ENCODE assay signal across 7 cellular contexts in genomic region chr4:110198472-110199419, GRCh38. TPM values are rescaled to one million over a fixed set of nuclear protein-coding genes. Genes with fewer than 3 reads are reported as not detected.
DNase-seq lines count a peak whose midpoint lies in the region; ATAC-seq and TF ChIP-seq lines count a peak whose summit lies in the region.

A gene with protein sequence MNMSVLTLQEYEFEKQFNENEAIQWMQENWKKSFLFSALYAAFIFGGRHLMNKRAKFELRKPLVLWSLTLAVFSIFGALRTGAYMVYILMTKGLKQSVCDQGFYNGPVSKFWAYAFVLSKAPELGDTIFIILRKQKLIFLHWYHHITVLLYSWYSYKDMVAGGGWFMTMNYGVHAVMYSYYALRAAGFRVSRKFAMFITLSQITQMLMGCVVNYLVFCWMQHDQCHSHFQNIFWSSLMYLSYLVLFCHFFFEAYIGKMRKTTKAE (minus strand): TSS chr4:110198615. CDS start chr4:110198335, 280 bp downstream.

- H3K27me3 ChIP-seq in HL-60 (ENCODE audit: insufficient read depth, poor library complexity, severe bottlenecking) (peaks cover 33% of the 10 kb centered on the region), OCI-LY1 (ENCODE audit: insufficient read depth, low read length) (no peaks in the 10 kb centered on the region)

- peak within 1 kb of the TSS; percentile 79 for H3K9ac ChIP-seq in OCI-LY1 (ENCODE audit: low read length)

- no peaks in the 10 kb centered on the region; the same call in 1 of the 2 replicates for H3F3A ChIP-seq in OCI-LY1 (ENCODE audit: insufficient read depth, low read length)

- peaks cover 9% of the 10 kb centered on the region for H3K36me3 Mint-ChIP-seq in activated T-helper 2 cell treated with anti-CD3 and anti-CD28 coated beads, Interferon-gamma antibody, Interleukin-2, Interleukin-4, amounts not matched to agents 10 μg/mL and 5 μg/mL and 100 μg/mL, durations not matched to agents 14 hours and 24 hours and 36 hours (ENCODE audit: low read depth)
- H3K36me3 Mint-ChIP-seq in naive thymus-derived CD8-positive, alpha-beta T cell: peaks cover 0 to 5% (median 0%) of the 10 kb centered on the region in 3 donors

- H3K27me3 Mint-ChIP-seq in activated T-helper 2 cell treated with anti-CD3 and anti-CD28 coated beads, Interferon-gamma antibody, Interleukin-2, Interleukin-4, amounts not matched to agents 10 μg/mL and 5 μg/mL and 100 μg/mL, durations not matched to agents 14 hours and 24 hours and 36 hours (ENCODE audit: low read depth): peaks cover 1% of the 10 kb centered on the region
- no peaks in the 10 kb centered on the region for H3K27me3 Mint-ChIP-seq in naive thymus-derived CD8-positive, alpha-beta T cell

- H3K4me3 Mint-ChIP-seq in activated T-helper 2 cell treated with anti-CD3 and anti-CD28 coated beads, Interferon-gamma antibody, Interleukin-2, Interleukin-4, amounts not matched to agents 10 μg/mL and 5 μg/mL and 100 μg/mL, durations not matched to agents 14 hours and 24 hours and 36 hours (ENCODE audit: low read depth): peak within 1 kb of the TSS; percentile 97
- H3K4me3 Mint-ChIP-seq in naive thymus-derived CD8-positive, alpha-beta T cell: peak within 1 kb of the TSS; percentile 95 to 99 (median 97)

- H3K9me3 Mint-ChIP-seq in activated T-helper 2 cell treated with anti-CD3 and anti-CD28 coated beads, Interferon-gamma antibody, Interleukin-2, Interleukin-4, amounts not matched to agents 10 μg/mL and 5 μg/mL and 100 μg/mL, durations not matched to agents 14 hours and 24 hours and 36 hours: no peaks in the 10 kb centered on the region
- no peaks in the 10 kb centered on the region for H3K9me3 Mint-ChIP-seq in naive thymus-derived CD8-positive, alpha-beta T cell

- H3K27ac Mint-ChIP-seq in activated T-helper 2 cell treated with anti-CD3 and anti-CD28 coated beads, Interferon-gamma antibody, Interleukin-2, Interleukin-4, amounts not matched to agents 10 μg/mL and 5 μg/mL and 100 μg/mL, durations not matched to agents 14 hours and 24 hours and 36 hours: peak within 1 kb of the TSS; percentile 96
- H3K27ac Mint-ChIP-seq in naive thymus-derived CD8-positive, alpha-beta T cell: peak within 1 kb of the TSS; percentile 77 to 95 (median 91)

- peak within 1 kb of the TSS; percentile 64 for H3K4me3 ChIP-seq in GM12864 (ENCODE audit: low read depth, low read length)
- H3K4me3 ChIP-seq in HL-60 (replicated peaks; ENCODE audit: insufficient read depth, low read length): peak within 1 kb of the TSS; percentile 75
- H3K4me3 ChIP-seq in OCI-LY1 (ENCODE audit: low read depth, low read length, poor library complexity, severe bottlenecking): peak within 1 kb of the TSS; percentile 83

- no peaks in the 10 kb centered on the region for H4K20me1 ChIP-seq in OCI-LY1 (ENCODE audit: insufficient read depth, low read length)

- POLR2A ChIA-PET in naive thymus-derived CD8-positive, alpha-beta T cell (lab: Charles Lee): interaction anchor here (0.6 to 1.4 kb wide), 5 partner anchors 35 to 165 kb away, joined by 3 to 10 read pairs (median 3); no protein-coding TSS in a partner anchor

- peak in 1 of 2 donors; percentile 8 for ATAC-seq in naive thymus-derived CD8-positive, alpha-beta T cell

- no peak within 1 kb of the TSS for H3K27ac ChIP-seq in HL-60 (replicated peaks)
- peak within 1 kb of the TSS; percentile 95 for H3K27ac ChIP-seq in OCI-LY1 (ENCODE audit: low read depth, low read length, poor library complexity, severe bottlenecking)
- H3K27ac ChIP-seq in temporal lobe (ENCODE audit: low read depth, low read length): peak within 1 kb of the TSS; percentile 78

- peaks cover 9% of the 10 kb centered on the region; the same call in 1 of the 2 replicates for H3K79me2 ChIP-seq in OCI-LY1 (ENCODE audit: insufficient read depth, low read length)

- H3K9me3 ChIP-seq in OCI-LY1 (ENCODE audit: low read length): no peaks in the 10 kb centered on the region

- 0 out of 2 replicates have a peak, but pooled peaks cover 4% of the 10 kb centered on the region for H3K36me3 ChIP-seq in OCI-LY1 (ENCODE audit: insufficient read depth, low read length)

- intact Hi-C loops in activated T-helper 2 cell treated with anti-CD3 and anti-CD28 coated beads, Interferon-gamma antibody, Interleukin-2, Interleukin-4, amounts not matched to agents 10 μg/mL and 5 μg/mL and 100 μg/mL, durations not matched to agents 14 hours and 24 hours and 36 hours (cut with micrococcal nuclease): loop anchor here (1.0 to 10.0 kb wide), 5 partner anchors 89 to 634 kb away; partner anchors contain the start of gene MCUB

- H3K4me1 ChIP-seq in OCI-LY1 (ENCODE audit: insufficient read depth, low read length, severe bottlenecking): peaks cover 70% of the 10 kb centered on the region

- peaks cover 16% of the 10 kb centered on the region for H3K4me1 Mint-ChIP-seq in activated T-helper 2 cell treated with anti-CD3 and anti-CD28 coated beads, Interferon-gamma antibody, Interleukin-2, Interleukin-4, amounts not matched to agents 10 μg/mL and 5 μg/mL and 100 μg/mL, durations not matched to agents 14 hours and 24 hours and 36 hours (ENCODE audit: low read depth)
- peaks cover 16 to 40% (median 23%) of the 10 kb centered on the region in 4 donors for H3K4me1 Mint-ChIP-seq in naive thymus-derived CD8-positive, alpha-beta T cell

- no peak for DNase-seq in GM12864 (ENCODE audit: low read depth)
- DNase-seq in HL-60 (ENCODE audit: low read depth in 1 of 2, low spot score in 1 of 2): no peak
- DNase-seq in activated T-helper 2 cell treated with anti-CD3 and anti-CD28 coated beads, Interferon-gamma antibody, Interleukin-2, Interleukin-4, amounts not matched to agents 10 μg/mL and 5 μg/mL and 100 μg/mL, durations not matched to agents 14 hours and 24 hours and 36 hours (ENCODE audit: low spot score): peak; percentile 23
- DNase-seq in fibroblast of the conjunctiva (ENCODE audit: low read depth): peak; percentile 71
- peak in 5 of 10 donors; percentile 19 to 29 (median 28) for DNase-seq in naive thymus-derived CD8-positive, alpha-beta T cell

- TF ChIP-seq CTCF in GM12864 (IDR thresholded peaks at IDR 0.05; ENCODE audit: low read depth, low read length, missing control alignments) (no peak), HL-60 (IDR thresholded peaks at IDR 0.05; ENCODE audit: insufficient read depth, low read length) (no peak), OCI-LY1 (IDR thresholded peaks at IDR 0.05; ENCODE audit: low read length) (no peak)

- peak within 1 kb of the TSS; percentile 95 for H3K4me2 ChIP-seq in OCI-LY1 (ENCODE audit: low read length)

- no peaks in the 10 kb centered on the region for H3K9me2 ChIP-seq in OCI-LY1 (ENCODE audit: low read depth, low read length)

- H2AFZ ChIP-seq in OCI-LY1 (ENCODE audit: low read length): no peak within 1 kb of the TSS

RNA-seq across cellular contexts. Expression of the gene that starts here (rescaled TPM):
- total RNA-seq in activated T-helper 2 cell treated with anti-CD3 and anti-CD28 coated beads, Interferon-gamma antibody, Interleukin-2, Interleukin-4, amounts not matched to agents 10 μg/mL and 5 μg/mL and 100 μg/mL, durations not matched to agents 14 hours and 24 hours and 36 hours: 15.0 and 17.4 TPM in 2 replicates
- 1 to 10 TPM in 1 of 2 experiments, under 1 TPM in 1; 0.57 to 2.1 TPM for total RNA-seq in naive thymus-derived CD8-positive, alpha-beta T cell
- polyA plus RNA-seq in naive thymus-derived CD8-positive, alpha-beta T cell: 1 to 10 TPM in 1 of 3 donors, under 1 TPM in 2; 0.11 to 3.0 (median 0.13) TPM
- 38.1 TPM for total RNA-seq in temporal lobe

Comparison
In these comparisons a context has a peak if more than half of its experiments do, and no peak if none do; other contexts are left out.
1. DNase-seq: peak in activated T-helper 2 cell treated with anti-CD3 and anti-CD28 coated beads, Interferon-gamma antibody, Interleukin-2, Interleukin-4, amounts not matched to agents 10 μg/mL and 5 μg/mL and 100 μg/mL, durations not matched to agents 14 hours and 24 hours and 36 hours (single experiment) and fibroblast of the conjunctiva (single experiment); none in GM12864 (single experiment) and HL-60 (0 of 2).
2. Peak in every context shown above with its lines, with median percentiles within 50 percentile points of each other: H3K4me3 ChIP-seq.